20 cellular contexts compared by ENCODE assay signal in the genomic region with DNA sequence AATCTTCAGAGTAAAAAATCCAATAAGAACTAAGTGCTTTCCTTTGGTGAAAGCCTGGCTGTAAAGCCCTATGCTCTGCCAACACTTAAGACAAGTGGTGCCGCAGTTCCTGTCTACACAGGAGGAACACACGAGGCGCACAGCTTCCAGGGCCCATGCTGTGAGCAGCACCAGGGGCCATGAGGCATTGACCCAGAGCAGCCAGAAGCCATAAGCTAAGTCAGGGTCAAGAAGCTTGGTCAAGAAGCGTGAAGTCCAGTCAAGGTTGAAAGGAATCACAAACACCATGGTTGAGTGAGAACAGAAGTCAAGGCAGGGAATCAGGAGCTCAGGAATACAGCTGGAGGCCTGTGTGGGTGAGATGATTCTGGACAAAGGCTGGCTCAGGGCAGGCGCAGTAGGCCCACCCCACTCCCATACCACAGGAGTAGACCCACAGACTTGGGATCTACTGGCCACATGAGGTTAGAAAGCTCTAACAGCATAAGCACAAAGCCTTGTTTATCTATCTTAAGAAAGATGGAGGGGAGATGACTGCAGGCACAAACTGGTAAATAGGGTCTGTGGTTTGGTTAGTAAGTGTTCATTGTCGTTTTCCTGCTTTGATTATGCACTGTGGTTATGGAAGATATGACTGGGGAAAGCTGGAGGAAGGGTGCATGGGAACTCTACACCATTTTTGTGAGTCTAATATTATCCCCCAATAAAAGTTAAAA. TPM values are rescaled to one million over a fixed set of nuclear protein-coding genes. Genes with fewer than 3 reads are reported as not detected.
DNase-seq lines count a peak whose midpoint lies in the region; ATAC-seq and TF ChIP-seq lines count a peak whose summit lies in the region.
"Had no signal": no experiment of that assay in that cellular context is flagged by ENCODE, and none has a peak within 500 bp of the region (broad histone marks: within the 10 kb centered on the region; RNA-seq: fewer than 3 reads in every experiment).

No MANE protein-coding gene starts in this region.

- H3K4me3 Mint-ChIP-seq in WTC11 = no peak overlapping the region
- H3K4me3 Mint-ChIP-seq: neural crest cell, T-cell had no signal

- POLR2A ChIA-PET in WTC11 (lab: Charles Lee) = no interaction called here

- peaks cover 16% of the 10 kb centered on the region for H3K36me3 Mint-ChIP-seq in WTC11

- DNase-seq in ACHN = peak; percentile 91
- peak; percentile 86 for DNase-seq in Caki2 (ENCODE audit: low read depth)
- no peak for DNase-seq in WTC11 (ENCODE audit: low spot score)
- DNase-seq in kidney glomerular epithelial cell (lab: John Stamatoyannopoulos, UW) = peak; percentile 77
- no peak for DNase-seq in stimulated activated CD4-positive, alpha-beta T cell treated with anti-CD3 and anti-CD28 coated beads, Interleukin-1b, Interleukin-23, amount 100 ng/mL, for 48 hours
- DNase-seq in NAMALWA (ENCODE audit: low spot score) = no peak
- DNase-seq: activated CD4-positive, alpha-beta T cell treated with anti-CD3 and anti-CD28 coated beads for 48 hours; activated CD8-positive, alpha-beta memory T cell treated with anti-CD3 and anti-CD28 coated beads, Interleukin-2, amount 50 U/mL, for 4 hours; activated gamma-delta T cell treated with Interleukin-2 at 50 U/mL for 16 hours; dorsolateral prefrontal cortex; GM23248; Kasumi-1; NCI-H1092; NCI-H2029 treated with DMSO at 0.1 percent for 48 hours; NCI-H446; SIG-M5; T-cell had no signal

- peaks cover 23% of the 10 kb centered on the region for H3K4me1 Mint-ChIP-seq in WTC11

- CTCF ChIA-PET in WTC11 (lab: Charles Lee) = no interaction called here

- H3K27me3 Mint-ChIP-seq in WTC11 (ENCODE audit: low read depth) = no peaks in the 10 kb centered on the region
- H3K27me3 Mint-ChIP-seq: progenitor cell of endocrine pancreas, T-cell had no signal

- no peak for TF ChIP-seq CTCF in WTC11 (IDR thresholded peaks at IDR 0.05)

- H3K27ac Mint-ChIP-seq in WTC11 = 0 out of 2 replicates have a peak overlapping the region, but pooled peaks have one; percentile 11
- H3K27ac Mint-ChIP-seq: progenitor cell of endocrine pancreas had no signal

- in situ Hi-C loops in ACHN (cut with HindIII; ENCODE audit: low pct_ligation_motif_present, low pct_unique_long_range_greater_than_20kb, low sequenced_read_pairs) = no loop called here
- in situ Hi-C loops in Caki2 (cut with HindIII; ENCODE audit: low pct_unique_long_range_greater_than_20kb, low sequenced_read_pairs) = no loop called here

- ATAC-seq in WTC11 (no peak), esophagus mucosa (no peak)
- ATAC-seq: T-cell had no signal

- peaks cover 6% of the 10 kb centered on the region for H3K9me3 Mint-ChIP-seq in WTC11
- H3K9me3 Mint-ChIP-seq: neural crest cell, T-cell had no signal

TF ChIP-seq in WTC11, 78 proteins besides CTCF, POLR2A, EP300 and RAD21:
- TF ChIP-seq, protein P1, sequence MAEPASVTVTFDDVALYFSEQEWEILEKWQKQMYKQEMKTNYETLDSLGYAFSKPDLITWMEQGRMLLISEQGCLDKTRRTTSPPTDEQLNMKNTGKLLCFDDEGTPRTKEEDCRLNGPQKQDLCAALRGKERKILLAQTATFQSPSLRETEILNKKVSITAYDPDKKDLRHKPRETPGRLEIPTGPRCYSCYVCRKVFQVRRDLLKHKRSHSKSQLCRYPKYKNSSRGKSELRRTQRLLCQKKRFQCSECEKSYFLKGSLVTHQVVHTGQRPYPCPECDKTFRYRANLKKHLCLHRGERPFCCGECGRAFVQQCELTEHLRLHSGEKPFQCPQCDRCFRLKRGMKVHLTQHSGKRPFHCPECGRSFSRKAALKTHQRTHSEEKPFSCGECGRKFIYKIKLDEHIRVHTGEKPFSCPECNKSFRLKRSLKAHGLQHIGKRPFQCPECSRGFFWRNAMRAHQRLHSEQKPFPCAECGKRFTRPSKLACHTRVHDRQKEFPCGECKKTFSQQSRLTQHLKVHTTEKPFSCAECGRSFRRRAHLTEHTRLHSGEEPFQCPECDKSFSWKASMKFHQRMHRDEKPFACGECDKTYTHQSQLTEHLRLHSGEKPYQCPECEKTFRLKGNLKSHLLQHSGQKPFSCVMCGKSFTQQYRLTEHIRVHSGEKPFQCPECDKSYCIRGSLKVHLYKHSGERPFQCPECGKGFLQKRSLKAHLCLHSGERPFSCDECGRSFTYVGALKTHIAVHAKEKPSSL (CRISPR knock-in tag; conservative IDR thresholded peaks at IDR 0.05) = no peak
- TF ChIP-seq ZNF423 (CRISPR knock-in tag; IDR thresholded peaks at IDR 0.05) (no peak), TEAD1 (CRISPR knock-in tag; IDR thresholded peaks at IDR 0.05) (no peak)
- TF ChIP-seq, protein P2, sequence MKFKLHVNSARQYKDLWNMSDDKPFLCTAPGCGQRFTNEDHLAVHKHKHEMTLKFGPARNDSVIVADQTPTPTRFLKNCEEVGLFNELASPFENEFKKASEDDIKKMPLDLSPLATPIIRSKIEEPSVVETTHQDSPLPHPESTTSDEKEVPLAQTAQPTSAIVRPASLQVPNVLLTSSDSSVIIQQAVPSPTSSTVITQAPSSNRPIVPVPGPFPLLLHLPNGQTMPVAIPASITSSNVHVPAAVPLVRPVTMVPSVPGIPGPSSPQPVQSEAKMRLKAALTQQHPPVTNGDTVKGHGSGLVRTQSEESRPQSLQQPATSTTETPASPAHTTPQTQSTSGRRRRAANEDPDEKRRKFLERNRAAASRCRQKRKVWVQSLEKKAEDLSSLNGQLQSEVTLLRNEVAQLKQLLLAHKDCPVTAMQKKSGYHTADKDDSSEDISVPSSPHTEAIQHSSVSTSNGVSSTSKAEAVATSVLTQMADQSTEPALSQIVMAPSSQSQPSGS (CRISPR knock-in tag; IDR thresholded peaks at IDR 0.05; ENCODE audit: borderline replicate concordance, low read depth) = no peak

RNA-seq across cellular contexts. Expression of a gene that starts 42.9 kb away (rescaled TPM):
- 4.0 and 13.7 TPM in 2 replicates for total RNA-seq in Caki2 (2014; rRNA removed; shearing (Covaris generic); ENCODE audit: low replicate concordance)
- total RNA-seq in WTC11 (2021) (16.9 to 23.3 TPM (median 16.9 TPM) in 3 replicates), esophagus mucosa (21.5 TPM)

RNA-seq across cellular contexts. Expression of a gene that starts 44.1 kb away (rescaled TPM):
- 10.4 and 11.8 TPM in 2 replicates for total RNA-seq in Caki2 (2014; rRNA removed; shearing (Covaris generic); ENCODE audit: low replicate concordance)
- total RNA-seq in WTC11 (2021) = 11.2 to 11.3 TPM (median 11.2 TPM) in 3 replicates
- 21.3 TPM for total RNA-seq in esophagus mucosa

RNA-seq across cellular contexts. Expression of a gene that starts 46.1 kb away (rescaled TPM):
- 7.7 and 9.3 TPM in 2 replicates for total RNA-seq in Caki2 (2014; rRNA removed; shearing (Covaris generic); ENCODE audit: low replicate concordance)
- total RNA-seq in WTC11 (2021) (9.9 to 12.8 TPM (median 10.1 TPM) in 3 replicates), esophagus mucosa (8.0 TPM)

Comparison
In these comparisons a context has a peak if more than half of its experiments do, and no peak if none do; other contexts are left out.
1. DNase-seq: peak in ACHN (single experiment), Caki2 (single experiment) and kidney glomerular epithelial cell (single experiment); none in WTC11 (single experiment), stimulated activated CD4-positive, alpha-beta T cell treated with anti-CD3 and anti-CD28 coated beads, Interleukin-1b, Interleukin-23, amount 100 ng/mL, for 48 hours (single experiment) and NAMALWA (single experiment).